ENCODE assay signal across 39 cellular contexts in genomic region chr10:113600569-113600968, GRCh38. TPM values are rescaled to one million over a fixed set of nuclear protein-coding genes. Genes with fewer than 3 reads are reported as not detected.
"Had no signal": no experiment of that assay in that cellular context is flagged by ENCODE, and none has a peak within 500 bp of the region (broad histone marks: within the 10 kb centered on the region; RNA-seq: fewer than 3 reads in every experiment).

No MANE protein-coding gene starts in this region.

- H3K36me3 ChIP-seq: ascending aorta, breast epithelium, cardiac muscle cell, colonic mucosa, esophagus squamous epithelium, WERI-Rb-1 had no signal

- H3K4me3 ChIP-seq: ascending aorta, breast epithelium, cardiac muscle cell, colonic mucosa, esophagus squamous epithelium had no signal

- H3K4me1 Mint-ChIP-seq: activated CD4-positive, alpha-beta T cell treated with anti-CD3 and anti-CD28 coated beads for 36 hours; activated CD4-positive, alpha-beta T cell treated with anti-CD3 and anti-CD28 coated beads, Interleukin-2, amount 10 ng/mL, durations not matched to agents 24 days and 14 days; activated CD8-positive, alpha-beta memory T cell treated with anti-CD3 and anti-CD28 coated beads, Interleukin-2, amount 10 ng/mL, durations not matched to agents 7 days and 5 days; activated naive CD4-positive, alpha-beta T cell treated with anti-CD3 and anti-CD28 coated beads, Interleukin-2, amount 50 U/mL, for 24 hours; activated naive CD8-positive, alpha-beta T cell treated with anti-CD3 and anti-CD28 coated beads for 36 hours; activated naive CD8-positive, alpha-beta T cell treated with anti-CD3 and anti-CD28 coated beads, Interleukin-2, amount 50 U/mL, for 24 hours; T-helper 17 cell had no signal

- H3K27me3 Mint-ChIP-seq: activated CD4-positive, alpha-beta T cell treated with anti-CD3 and anti-CD28 coated beads for 36 hours; activated CD4-positive, alpha-beta T cell treated with anti-CD3 and anti-CD28 coated beads, Interleukin-2, amount 10 ng/mL, durations not matched to agents 24 days and 14 days had no signal

- H3K4me3 Mint-ChIP-seq: activated CD4-positive, alpha-beta memory T cell treated with anti-CD3 and anti-CD28 coated beads for 36 hours; activated CD4-positive, alpha-beta T cell treated with anti-CD3 and anti-CD28 coated beads for 36 hours; activated CD4-positive, alpha-beta T cell treated with anti-CD3 and anti-CD28 coated beads, Interleukin-2, amount 10 ng/mL, durations not matched to agents 24 days and 14 days; activated CD8-positive, alpha-beta memory T cell treated with anti-CD3 and anti-CD28 coated beads, Interleukin-2, amount 10 ng/mL, durations not matched to agents 7 days and 5 days; activated CD8-positive, alpha-beta T cell treated with anti-CD3 and anti-CD28 coated beads, Interleukin-2, amount 10 ng/mL, durations not matched to agents 7 days and 5 days; activated naive CD4-positive, alpha-beta T cell treated with anti-CD3 and anti-CD28 coated beads, Interleukin-2, amount 50 U/mL, for 24 hours; activated naive CD8-positive, alpha-beta T cell treated with anti-CD3 and anti-CD28 coated beads for 36 hours; activated naive CD8-positive, alpha-beta T cell treated with anti-CD3 and anti-CD28 coated beads, Interleukin-2, amount 50 U/mL, for 24 hours; activated T-cell treated with anti-CD3 and anti-CD28 coated beads, Interleukin-2, amount 50 U/mL, for 72 hours; brain; T-helper 17 cell; T-helper 2 cell treated with Interferon-gamma antibody and Interleukin-4, amounts not matched to agents 5 μg/mL and 100 μg/mL, for 36 hours had no signal

- H3K27ac Mint-ChIP-seq: activated CD4-positive, alpha-beta memory T cell treated with anti-CD3 and anti-CD28 coated beads for 36 hours; activated CD4-positive, alpha-beta T cell treated with anti-CD3 and anti-CD28 coated beads for 36 hours; activated CD4-positive, alpha-beta T cell treated with anti-CD3 and anti-CD28 coated beads, Interleukin-2, amount 10 ng/mL, durations not matched to agents 24 days and 14 days; activated CD8-positive, alpha-beta memory T cell treated with anti-CD3 and anti-CD28 coated beads, Interleukin-2, amount 10 ng/mL, durations not matched to agents 7 days and 5 days; activated CD8-positive, alpha-beta T cell treated with anti-CD3 and anti-CD28 coated beads, Interleukin-2, amount 10 ng/mL, durations not matched to agents 7 days and 5 days; activated naive CD4-positive, alpha-beta T cell treated with anti-CD3 and anti-CD28 coated beads, Interleukin-2, amount 50 U/mL, for 24 hours; activated naive CD8-positive, alpha-beta T cell treated with anti-CD3 and anti-CD28 coated beads for 36 hours; activated naive CD8-positive, alpha-beta T cell treated with anti-CD3 and anti-CD28 coated beads, Interleukin-2, amount 50 U/mL, for 24 hours; activated T-cell treated with anti-CD3 and anti-CD28 coated beads, Interleukin-2, amount 50 U/mL, for 72 hours; brain; T-helper 17 cell; T-helper 2 cell treated with Interferon-gamma antibody and Interleukin-4, amounts not matched to agents 5 μg/mL and 100 μg/mL, for 36 hours had no signal

- DNase-seq: activated CD4-positive, alpha-beta memory T cell treated with anti-CD3 and anti-CD28 coated beads for 36 hours; activated CD4-positive, alpha-beta T cell treated with anti-CD3 and anti-CD28 coated beads for 36 hours; activated CD4-positive, alpha-beta T cell treated with anti-CD3 and anti-CD28 coated beads, Interleukin-2, amount 10 ng/mL, durations not matched to agents 24 days and 14 days; activated CD4-positive, CD25-positive, alpha-beta regulatory T cell; activated CD4-positive, CD25-positive, alpha-beta regulatory T cell treated with anti-CD3 and anti-CD28 coated beads, Interleukin-2, amount 50 U/mL, for 72 hours; activated CD8-positive, alpha-beta memory T cell treated with anti-CD3 and anti-CD28 coated beads, Interleukin-2, amount 10 ng/mL, durations not matched to agents 7 days and 5 days; activated CD8-positive, alpha-beta memory T cell treated with anti-CD3 and anti-CD28 coated beads, Interleukin-2, amount 50 U/mL, for 4 hours; activated CD8-positive, alpha-beta T cell treated with anti-CD3 and anti-CD28 coated beads, Interleukin-2, amount 10 ng/mL, durations not matched to agents 7 days and 5 days; activated gamma-delta T cell; activated naive CD4-positive, alpha-beta T cell; activated naive CD8-positive, alpha-beta T cell treated with anti-CD3 and anti-CD28 coated beads for 36 hours; activated naive CD8-positive, alpha-beta T cell treated with anti-CD3 and anti-CD28 coated beads, Interleukin-2, amount 50 U/mL, for 24 hours; activated T-cell treated with anti-CD3 and anti-CD28 coated beads, Interleukin-2, amount 50 U/mL, for 1 hour; activated T-cell treated with anti-CD3 and anti-CD28 coated beads, Interleukin-2, amount 50 U/mL, for 72 hours; central memory CD4-positive, alpha-beta T cell; cerebellar nuclear complex; colonic mucosa; effector CD8-positive, alpha-beta T cell; esophagus squamous epithelium; foreskin melanocyte; glutamatergic neuron; T-helper 1 cell; T-helper 17 cell; T1000; WERI-Rb-1 had no signal

- FAIRE-seq: endometrium, endothelial cell of umbilical vein had no signal

- H3K9me3 ChIP-seq: ascending aorta, breast epithelium, colonic mucosa, esophagus squamous epithelium had no signal

- ATAC-seq: activated CD4-positive, alpha-beta T cell treated with anti-CD3 and anti-CD28 coated beads for 36 hours; activated CD8-positive, alpha-beta memory T cell treated with anti-CD3 and anti-CD28 coated beads, Interleukin-2, amount 10 ng/mL, durations not matched to agents 7 days and 5 days; activated CD8-positive, alpha-beta T cell treated with anti-CD3 and anti-CD28 coated beads, Interleukin-2, amount 10 ng/mL, durations not matched to agents 7 days and 5 days; activated naive CD8-positive, alpha-beta T cell treated with anti-CD3 and anti-CD28 coated beads, Interleukin-2, amount 50 U/mL, for 24 hours; T-helper 17 cell had no signal

- H3K9me3 Mint-ChIP-seq: activated CD4-positive, alpha-beta memory T cell treated with anti-CD3 and anti-CD28 coated beads for 36 hours; activated naive CD4-positive, alpha-beta T cell treated with anti-CD3 and anti-CD28 coated beads, Interleukin-2, amount 50 U/mL, for 24 hours; activated naive CD8-positive, alpha-beta T cell treated with anti-CD3 and anti-CD28 coated beads for 36 hours; activated T-cell treated with anti-CD3 and anti-CD28 coated beads, Interleukin-2, amount 50 U/mL, for 72 hours; T-helper 2 cell treated with Interferon-gamma antibody and Interleukin-4, amounts not matched to agents 5 μg/mL and 100 μg/mL, for 36 hours had no signal

- H3K27ac ChIP-seq: ascending aorta, breast epithelium, cardiac muscle cell, colonic mucosa, epithelial cell of prostate, esophagus squamous epithelium, WERI-Rb-1 had no signal

- H3K27me3 ChIP-seq: ascending aorta, breast epithelium, colonic mucosa had no signal

- H3K36me3 Mint-ChIP-seq: activated CD4-positive, alpha-beta memory T cell treated with anti-CD3 and anti-CD28 coated beads for 36 hours; activated CD8-positive, alpha-beta memory T cell treated with anti-CD3 and anti-CD28 coated beads, Interleukin-2, amount 10 ng/mL, durations not matched to agents 7 days and 5 days; activated naive CD4-positive, alpha-beta T cell treated with anti-CD3 and anti-CD28 coated beads, Interleukin-2, amount 50 U/mL, for 24 hours; activated naive CD8-positive, alpha-beta T cell treated with anti-CD3 and anti-CD28 coated beads for 36 hours; brain had no signal

- H3K4me1 ChIP-seq: ascending aorta, breast epithelium, colonic mucosa, esophagus squamous epithelium had no signal

RNA-seq across cellular contexts. Expression of gene HABP2, which starts 47.7 kb away (rescaled TPM):
- total RNA-seq: activated CD4-positive, alpha-beta memory T cell treated with anti-CD3 and anti-CD28 coated beads for 36 hours; activated CD4-positive, alpha-beta T cell treated with anti-CD3 and anti-CD28 coated beads for 36 hours; activated CD4-positive, alpha-beta T cell treated with anti-CD3 and anti-CD28 coated beads, Interleukin-2, amount 10 ng/mL, durations not matched to agents 24 days and 14 days; activated CD8-positive, alpha-beta memory T cell treated with anti-CD3 and anti-CD28 coated beads for 36 hours; activated CD8-positive, alpha-beta memory T cell treated with anti-CD3 and anti-CD28 coated beads, Interleukin-2, amount 10 ng/mL, durations not matched to agents 7 days and 5 days; activated CD8-positive, alpha-beta T cell treated with anti-CD3 and anti-CD28 coated beads, Interleukin-2, amount 10 ng/mL, durations not matched to agents 7 days and 5 days; activated naive CD8-positive, alpha-beta T cell treated with anti-CD3 and anti-CD28 coated beads for 36 hours; activated T-cell treated with anti-CD3 and anti-CD28 coated beads, Interleukin-2, amount 50 U/mL, for 72 hours; ascending aorta; cardiac muscle cell; dermis microvascular lymphatic vessel endothelial cell; endothelial cell of umbilical vein; fibroblast of lung; fibroblast of villous mesenchyme; T-helper 17 cell had no signal
- polyA plus RNA-seq: esophagus, fibroblast of lung had no signal
